In the genomic region with DNA sequence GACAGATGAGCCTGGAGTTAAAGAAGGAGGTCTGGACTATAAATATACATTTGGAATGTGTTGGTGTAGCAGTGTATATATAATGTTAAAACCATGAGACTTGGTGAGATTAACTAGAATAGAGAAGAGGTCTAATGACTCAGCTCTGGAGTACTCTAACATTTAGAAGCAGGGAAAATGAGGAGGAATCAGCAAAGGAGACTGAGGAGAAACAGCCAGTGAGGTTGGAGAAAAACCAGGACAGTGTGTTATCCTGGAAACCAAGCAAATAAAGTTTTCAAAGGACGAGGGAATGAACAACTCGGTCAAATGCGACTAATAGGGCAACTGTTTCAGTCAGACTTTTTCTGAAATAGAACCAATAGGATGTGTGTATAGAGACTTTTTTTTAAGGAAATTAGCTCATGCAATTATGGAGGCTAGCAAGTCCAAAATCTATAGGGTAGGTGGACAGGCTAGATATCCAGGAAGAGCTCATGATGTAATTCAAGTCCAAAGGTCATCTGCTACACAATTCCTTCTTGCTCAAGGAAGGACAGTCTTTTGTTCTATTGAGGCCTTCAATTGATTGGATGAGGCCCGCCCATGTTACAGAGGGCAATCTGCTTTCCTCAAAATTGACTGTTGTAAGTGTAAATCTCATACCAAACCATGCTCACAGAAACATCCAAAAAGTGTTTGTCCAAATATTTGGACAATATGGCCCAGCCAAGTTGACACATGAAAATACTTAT, we compare ENCODE assay signal across 15 cellular contexts. TPM values are rescaled to one million over a fixed set of nuclear protein-coding genes. Genes with fewer than 3 reads are reported as not detected.
DNase-seq lines count a peak whose midpoint lies in the region; ATAC-seq, FAIRE-seq and TF ChIP-seq lines count a peak whose summit lies in the region.
"Had no signal": no experiment of that assay in that cellular context is flagged by ENCODE, and none has a peak within 500 bp of the region (broad histone marks: within the 10 kb centered on the region; RNA-seq: fewer than 3 reads in every experiment).

No MANE protein-coding gene starts in this region.

- no peak overlapping the region for H3K4me2 ChIP-seq in hepatocyte

- H3K4me1 ChIP-seq in hepatocyte (ENCODE audit: insufficient read depth) = peaks cover 20% of the 10 kb centered on the region
- peaks cover 0 to 43% (median 30%) of the 10 kb centered on the region in 5 donors for H3K4me1 ChIP-seq in subcutaneous abdominal adipose tissue (ENCODE audit: control insufficient read depth in 5 of 5, insufficient read depth in 5 of 5, low read length in 5 of 5)
- H3K4me1 ChIP-seq in thyroid gland = peaks cover 0 to 14% of the 10 kb centered on the region in 2 donors

- intact Hi-C loops in activated B cell treated with CpG ODN at 0.5 μM for 24 hours (cut with micrococcal nuclease) = no loop called here
- intact Hi-C loops in thyroid gland (cut with DNase I) = no loop called here

- no peak for DNase-seq in activated B cell treated with CpG ODN at 0.5 μM for 24 hours
- peak; percentile 18 for DNase-seq in hepatocyte (ENCODE audit: low spot score)
- no peak for DNase-seq in GM12892 (ENCODE audit: insufficient read length)
- no peak for DNase-seq in thyroid gland
- DNase-seq: activated CD4-positive, CD25-positive, alpha-beta regulatory T cell; caudate nucleus; GDM1; NCI-H1092; posterior cingulate gyrus; upper lobe of left lung had no signal

- POLR2A ChIA-PET in activated B cell treated with CpG ODN at 0.5 μM for 24 hours (lab: Charles Lee) = interaction anchor here (0.6 to 1.5 kb wide), 7 partner anchors 10 to 36 kb away, joined by 3 to 14 read pairs (median 4); no protein-coding TSS in a partner anchor

- H3K9ac ChIP-seq in subcutaneous abdominal adipose tissue (ENCODE audit: low read length in 5 of 5) = no peak overlapping the region

- no peaks in the 10 kb centered on the region for H3K9me3 Mint-ChIP-seq in activated B cell treated with CpG ODN at 0.5 μM for 24 hours
- H3K9me3 Mint-ChIP-seq: activated naive CD4-positive, alpha-beta T cell treated with anti-CD3 and anti-CD28 coated beads, Interleukin-2, amount 10 ng/mL, durations not matched to agents 7 days and 5 days had no signal

- no peaks in the 10 kb centered on the region for H3K36me3 ChIP-seq in hepatocyte (replicated peaks; ENCODE audit: insufficient read depth, low read depth)
- H3K36me3 ChIP-seq in subcutaneous abdominal adipose tissue (ENCODE audit: control insufficient read depth in 5 of 5, insufficient read depth in 5 of 5, low read length in 5 of 5) = no peaks in the 10 kb centered on the region
- H3K36me3 ChIP-seq in thyroid gland = no peaks in the 10 kb centered on the region
- H3K36me3 ChIP-seq: upper lobe of left lung had no signal

- H3K4me3 Mint-ChIP-seq in activated B cell treated with CpG ODN at 0.5 μM for 24 hours = peak overlapping the region; percentile 59
- H3K4me3 Mint-ChIP-seq: activated naive CD4-positive, alpha-beta T cell treated with anti-CD3 and anti-CD28 coated beads, Interleukin-2, amount 10 ng/mL, durations not matched to agents 7 days and 5 days had no signal

- TF ChIP-seq POLR2A in GM12892 (IDR thresholded peaks at IDR 0.05; ENCODE audit: low read depth, low read length) (no peak), thyroid gland (IDR thresholded peaks at IDR 0.05) (no peak)

- no peaks in the 10 kb centered on the region for H3K9me2 ChIP-seq in hepatocyte (replicated peaks; ENCODE audit: insufficient read depth)

- H3K27ac Mint-ChIP-seq in activated B cell treated with CpG ODN at 0.5 μM for 24 hours = peak overlapping the region; percentile 82
- H3K27ac Mint-ChIP-seq: activated naive CD4-positive, alpha-beta T cell treated with anti-CD3 and anti-CD28 coated beads, Interleukin-2, amount 10 ng/mL, durations not matched to agents 7 days and 5 days had no signal

- H3K4me3 ChIP-seq in hepatocyte (no peak overlapping the region), subcutaneous abdominal adipose tissue (ENCODE audit: low read depth in 1 of 5, low read length in 5 of 5) (no peak overlapping the region), thyroid gland (replicated peaks in 1 of 3) (no peak overlapping the region)
- H3K4me3 ChIP-seq: upper lobe of left lung had no signal

- H3K79me2 ChIP-seq in hepatocyte = no peaks in the 10 kb centered on the region

- no peaks in the 10 kb centered on the region for H3K27me3 ChIP-seq in hepatocyte
- no peaks in the 10 kb centered on the region for H3K27me3 ChIP-seq in subcutaneous abdominal adipose tissue (ENCODE audit: control insufficient read depth in 5 of 5, insufficient read depth in 4 of 5, low read length in 5 of 5)
- H3K27me3 ChIP-seq in thyroid gland = no peaks in the 10 kb centered on the region
- H3K27me3 ChIP-seq: upper lobe of left lung had no signal

- ATAC-seq in GM21528 (IDR thresholded peaks at IDR 0.05; ENCODE audit: low FRiP score, unreplicated experiment) (peak; percentile 18), activated B cell treated with CpG ODN at 0.5 μM for 24 hours (ENCODE audit: low read depth) (no peak), GM18519 (IDR thresholded peaks at IDR 0.05; ENCODE audit: low FRiP score, unreplicated experiment) (no peak)

- H3K27ac ChIP-seq in hepatocyte (peak overlapping the region; percentile 82), subcutaneous abdominal adipose tissue (ENCODE audit: low read depth, low read length) (peak overlapping the region; percentile 46), thyroid gland (no peak overlapping the region)
- H3K27ac ChIP-seq: upper lobe of left lung had no signal

- H3K9me3 ChIP-seq in hepatocyte (ENCODE audit: low read depth) = no peaks in the 10 kb centered on the region
- H3K9me3 ChIP-seq in subcutaneous abdominal adipose tissue (ENCODE audit: control insufficient read depth in 5 of 5, low read length in 5 of 5) = no peaks in the 10 kb centered on the region
- no peaks in the 10 kb centered on the region for H3K9me3 ChIP-seq in thyroid gland
- H3K9me3 ChIP-seq: upper lobe of left lung had no signal

- no peaks in the 10 kb centered on the region for H3K27me3 Mint-ChIP-seq in activated B cell treated with CpG ODN at 0.5 μM for 24 hours

- no peak overlapping the region for H2AFZ ChIP-seq in hepatocyte

- no peaks in the 10 kb centered on the region for H3K36me3 Mint-ChIP-seq in activated B cell treated with CpG ODN at 0.5 μM for 24 hours (ENCODE audit: low read depth)
- H3K36me3 Mint-ChIP-seq: activated naive CD4-positive, alpha-beta T cell treated with anti-CD3 and anti-CD28 coated beads, Interleukin-2, amount 10 ng/mL, durations not matched to agents 7 days and 5 days had no signal

- 70% methylated on average over 4 of the region's 4 CpGs for WGBS in hepatocyte (ENCODE audit: low lambda C conversion rate, missing lambda C conversion rate)
- 83 to 86% methylated on average over 4 of the region's 4 CpGs for WGBS in thyroid gland, 2 donors

- FAIRE-seq in GM12892 (lab: Jason Lieb, UNC) = no peak
- FAIRE-seq: endothelial cell of umbilical vein had no signal

- CTCF ChIA-PET in activated B cell treated with CpG ODN at 0.5 μM for 24 hours (lab: Charles Lee) = interaction anchor here (1.5 kb wide), 1 partner anchor 56 kb away, joined by 8 read pairs; no protein-coding TSS in a partner anchor

- peaks cover 40% of the 10 kb centered on the region for H3K4me1 Mint-ChIP-seq in activated B cell treated with CpG ODN at 0.5 μM for 24 hours

- no peaks in the 10 kb centered on the region for H4K20me1 ChIP-seq in hepatocyte (ENCODE audit: insufficient read depth, poor library complexity, severe bottlenecking)

- TF ChIP-seq CTCF in activated B cell treated with CpG ODN at 0.5 μM for 24 hours (IDR thresholded peaks at IDR 0.05) (no peak), hepatocyte (IDR thresholded peaks at IDR 0.05; ENCODE audit: poor library complexity) (no peak), thyroid gland (IDR thresholded peaks at IDR 0.05) (no peak)

RNA-seq across cellular contexts. Expression of gene SESTD1, which starts 10.8 kb away (rescaled TPM):
- total RNA-seq in activated B cell treated with CpG ODN at 0.5 μM for 24 hours (49.2 and 49.6 TPM in 2 replicates), hepatocyte (24.3 and 34.7 TPM in 2 replicates), thyroid gland (10 to 100 TPM in 3 of 4 donors, 1 to 10 TPM in 1; 9.7 to 28.1 (median 21.3) TPM)
- 42.4 and 44.0 TPM in 2 replicates for polyA plus RNA-seq in hepatocyte
- 11.5 TPM for polyA plus RNA-seq in GM12892 (2012; ENCODE audit: missing spikeins)

Comparison
In these comparisons a context has a peak if more than half of its experiments do, and no peak if none do; other contexts are left out.
1. H3K27ac ChIP-seq: peak in hepatocyte (single experiment) and subcutaneous abdominal adipose tissue (single experiment); none in thyroid gland (0 of 3).